In the genomic region with DNA sequence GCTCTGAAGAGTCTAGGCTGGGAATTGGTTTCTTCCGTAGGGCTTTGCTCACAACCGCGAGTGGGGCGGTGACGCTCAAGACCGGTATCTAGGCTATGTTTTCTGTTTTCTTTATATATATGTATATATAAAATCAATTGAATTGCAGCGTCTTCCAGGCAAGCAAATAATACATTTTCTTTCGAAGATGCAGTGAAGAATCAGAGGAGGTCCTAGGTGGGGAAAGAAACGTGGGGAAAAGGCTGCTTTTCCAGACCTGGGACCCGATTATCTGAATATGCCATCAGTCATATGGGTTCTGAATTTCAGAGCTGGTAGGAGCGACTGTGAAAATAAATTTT, we compare ENCODE assay signal across 8 cellular contexts. TPM values are rescaled to one million over a fixed set of nuclear protein-coding genes. Genes with fewer than 3 reads are reported as not detected.
DNase-seq lines count a peak whose midpoint lies in the region; ATAC-seq and TF ChIP-seq lines count a peak whose summit lies in the region.

No MANE protein-coding gene starts in this region.

- H4K8ac ChIP-seq in trophoblast cell (ENCODE audit: low read depth, low read length): no peak overlapping the region

- no peak overlapping the region for H3K9ac ChIP-seq in trophoblast cell (ENCODE audit: low read length)

- H3K23ac ChIP-seq in trophoblast cell (ENCODE audit: low read length): no peak overlapping the region

- ATAC-seq in GM18498 (IDR thresholded peaks at IDR 0.05; ENCODE audit: unreplicated experiment) (peak; percentile 5), HG03457 (IDR thresholded peaks at IDR 0.05; ENCODE audit: unreplicated experiment) (no peak), GM21786 (IDR thresholded peaks at IDR 0.05; ENCODE audit: unreplicated experiment) (no peak)

- no peak for DNase-seq in SJCRH30
- DNase-seq in fibroblast of mammary gland (ENCODE audit: low read depth): no peak
- DNase-seq in trophoblast cell: peak in 1 of 2 donors; percentile 13
- DNase-seq in nucleus accumbens (lab: John Stamatoyannopoulos, UW): no peak
- DNase-seq in germinal center (ENCODE audit: low spot score): no peak

- no peak overlapping the region for H4K91ac ChIP-seq in trophoblast cell (ENCODE audit: low read depth, low read length)

- H3K27ac ChIP-seq in SJCRH30 (peak overlapping the region; percentile 50), trophoblast cell (ENCODE audit: low read depth, low read length) (no peak overlapping the region)

- no peaks in the 10 kb centered on the region for H3K79me1 ChIP-seq in trophoblast cell (ENCODE audit: low read length)

- no peak overlapping the region for H3K14ac ChIP-seq in trophoblast cell (ENCODE audit: low read length)

- H2BK5ac ChIP-seq in trophoblast cell (ENCODE audit: low read depth, low read length, poor library complexity): no peak overlapping the region

- TF ChIP-seq CTCF in fibroblast of mammary gland (conservative IDR thresholded peaks at IDR 0.05; ENCODE audit: control insufficient read depth, insufficient read depth, low read depth, low read length): no peak

- no peaks in the 10 kb centered on the region for H3K27me3 ChIP-seq in SJCRH30
- no peaks in the 10 kb centered on the region for H3K27me3 ChIP-seq in trophoblast cell (ENCODE audit: insufficient read depth, low read length)

- H2BK120ac ChIP-seq in trophoblast cell (ENCODE audit: insufficient read depth, low read length, poor library complexity): no peak overlapping the region

- no peak overlapping the region for H4K12ac ChIP-seq in trophoblast cell (ENCODE audit: low read depth, low read length)

- H2AK5ac ChIP-seq in trophoblast cell (ENCODE audit: low read length): no peak overlapping the region

- no CpG with 5 or more reads among the region's 11 CpGs for WGBS in trophoblast cell (ENCODE audit: extremely low coverage, insufficient coverage, insufficient read length)

- H3K18ac ChIP-seq in trophoblast cell (ENCODE audit: low read length): no peak overlapping the region

- H3K9me3 ChIP-seq in SJCRH30 (replicated peaks): no peaks in the 10 kb centered on the region
- H3K9me3 ChIP-seq in trophoblast cell (ENCODE audit: insufficient read depth, low read depth, low read length): no peaks in the 10 kb centered on the region

- H3K4me3 ChIP-seq in SJCRH30 (peak overlapping the region; percentile 66), fibroblast of mammary gland (ENCODE audit: control insufficient read depth, low read depth, low read length) (peak overlapping the region; percentile 79), trophoblast cell (ENCODE audit: low read depth, low read length) (no peak overlapping the region)

- H3K4me1 ChIP-seq in SJCRH30 (peaks cover 15% of the 10 kb centered on the region), trophoblast cell (ENCODE audit: control insufficient read depth in 1 of 2, insufficient read depth in 2 of 2, low read length in 2 of 2) (peaks cover 0 to 6% of the 10 kb centered on the region in 2 experiments)

- peak overlapping the region; percentile 97 for H3K4me2 ChIP-seq in trophoblast cell (ENCODE audit: low read length)

- peak overlapping the region; percentile 5 for H2AFZ ChIP-seq in trophoblast cell (ENCODE audit: insufficient read depth, low read length, poor library complexity)

- no peak overlapping the region for H3K4ac ChIP-seq in trophoblast cell (ENCODE audit: low read depth, low read length)

- no peaks in the 10 kb centered on the region for H3K36me3 ChIP-seq in SJCRH30
- H3K36me3 ChIP-seq in trophoblast cell (ENCODE audit: control insufficient read depth in 1 of 2, insufficient read depth in 2 of 2, low read length in 2 of 2): no peaks in the 10 kb centered on the region

- H2BK12ac ChIP-seq in trophoblast cell (ENCODE audit: low read length): no peak overlapping the region

- H3K79me2 ChIP-seq in trophoblast cell (ENCODE audit: control insufficient read depth, insufficient read depth, low read length, poor library complexity): no peaks in the 10 kb centered on the region

RNA-seq across cellular contexts. Expression of gene SCN9A, which starts 0.7 kb away (rescaled TPM):
- 4.3 and 4.7 TPM in 2 replicates for total RNA-seq in SJCRH30 (2014; rRNA removed; shearing (Covaris generic))
- 0.29 and 0.36 TPM in 2 replicates for polyA plus RNA-seq in trophoblast cell (2013)
